9 cellular contexts compared by ENCODE assay signal in the genomic region with DNA sequence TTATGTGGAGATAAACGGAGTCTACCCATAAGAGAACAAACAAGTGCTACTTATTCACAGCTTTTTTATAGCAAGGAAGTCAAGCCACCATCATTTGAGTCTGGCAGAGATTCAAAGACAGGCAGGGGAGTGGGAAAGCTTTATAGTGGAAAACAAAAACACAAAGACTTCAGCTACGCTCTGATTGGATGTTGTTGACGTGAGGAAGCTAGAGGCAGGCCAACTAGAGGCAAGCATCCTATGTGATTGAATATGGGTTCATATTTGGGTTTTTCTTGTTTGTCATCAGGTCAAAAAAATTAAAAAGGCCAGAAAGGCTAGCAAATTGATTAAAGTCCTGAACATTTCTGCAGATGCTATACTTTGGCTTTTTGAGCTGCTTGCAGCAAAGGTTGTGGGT. TPM values are rescaled to one million over a fixed set of nuclear protein-coding genes. Genes with fewer than 3 reads are reported as not detected.
A peak's percentile ranks its signal among the peaks of the same experiment; 100 is the strongest.
DNase-seq lines count a peak whose midpoint lies in the region; ATAC-seq and TF ChIP-seq lines count a peak whose summit lies in the region.
"Had no signal": no experiment of that assay in that cellular context is flagged by ENCODE, and none has a peak within 500 bp of the region (broad histone marks: within the 10 kb centered on the region; RNA-seq: fewer than 3 reads in every experiment).

No MANE protein-coding gene starts in this region.

- H4K20me1 ChIP-seq in H9 (ENCODE audit: control insufficient read depth, insufficient read depth, insufficient read length) = no peaks in the 10 kb centered on the region

- H3K79me1 ChIP-seq in H9 (ENCODE audit: insufficient read depth, low read depth, low read length, poor library complexity, severe bottlenecking) = no peaks in the 10 kb centered on the region

- H3K4me3 ChIP-seq in ACC112 (ENCODE audit: low read depth, low read length) = peak overlapping the region; percentile 92

- CTCF ChIA-PET in T-cell (lab: Charles Lee) = no interaction called here

- H3K18ac ChIP-seq in H9 (ENCODE audit: insufficient read length, low read depth, low read length) = no peak overlapping the region

- H3K27ac Mint-ChIP-seq in H9 (no peak overlapping the region), T-cell (no peak overlapping the region)

- H3K56ac ChIP-seq in H9 (ENCODE audit: insufficient read length, low read depth, low read length) = no peak overlapping the region

- no peak overlapping the region for H4K91ac ChIP-seq in H9 (ENCODE audit: insufficient read length, low read depth, low read length)

- TF ChIP-seq CTCF in H9 (conservative IDR thresholded peaks at IDR 0.05) = no peak

- no peak for TF ChIP-seq POLR2A in GM18505 (IDR thresholded peaks at IDR 0.05; ENCODE audit: borderline replicate concordance, extremely low read depth, insufficient read depth, insufficient read length)

- whole genome bisulfite sequencing in H9 (ENCODE audit: extremely low coverage, insufficient read length, low lambda C conversion rate) = no CpG with 5 or more reads among the region's 3 CpGs

- ATAC-seq in T-cell (replicated peaks in 1 of 4) = no peak
- no peak for ATAC-seq in GM18873 (IDR thresholded peaks at IDR 0.05; ENCODE audit: low FRiP score, unreplicated experiment)
- ATAC-seq in GM18505 (IDR thresholded peaks at IDR 0.05; ENCODE audit: unreplicated experiment) = no peak

- no peak overlapping the region for H3K23ac ChIP-seq in H9 (ENCODE audit: insufficient read length, low read depth, low read length)

- H3K79me2 ChIP-seq in ACC112 (ENCODE audit: control insufficient read depth, insufficient read depth, low read length, unreplicated experiment) = peaks cover 18% of the 10 kb centered on the region
- H3K79me2 ChIP-seq in H9 (ENCODE audit: insufficient read depth, low read length) = no peaks in the 10 kb centered on the region

- no peak overlapping the region for H2BK12ac ChIP-seq in H9 (ENCODE audit: insufficient read length, low read depth, low read length)

- H4K8ac ChIP-seq in H9 (replicated peaks; ENCODE audit: insufficient read length, low read depth, low read length) = no peak overlapping the region

- H2BK15ac ChIP-seq in H9 (ENCODE audit: low read depth, low read length) = no peak overlapping the region

- H2BK20ac ChIP-seq in H9 (ENCODE audit: low read depth, low read length, poor library complexity, severe bottlenecking) = no peak overlapping the region

- no peak overlapping the region for H2BK5ac ChIP-seq in H9 (ENCODE audit: insufficient read length, low read length)

- H3K36me3 Mint-ChIP-seq in H9 (ENCODE audit: insufficient read depth in 1 of 3, low read depth in 3 of 3) (peaks cover 0 to 19% (median 11%) of the 10 kb centered on the region in 3 experiments; a peak in 5 of 7 replicates), T-cell (no peaks in the 10 kb centered on the region)

- H2AFZ ChIP-seq in ACC112 (ENCODE audit: low read length, unreplicated experiment) = peak overlapping the region; percentile 48
- peak overlapping the region; percentile 92 for H2AFZ ChIP-seq in H9 (ENCODE audit: low read length)

- H3K27me3 ChIP-seq in ACC112 (ENCODE audit: insufficient read depth, low read length) (no peaks in the 10 kb centered on the region), H9 (ENCODE audit: insufficient read depth, low read length) (no peaks in the 10 kb centered on the region)
- H3K27me3 ChIP-seq: esophagus squamous epithelium had no signal

- DNase-seq in H9 (no peak), T-cell (no peak), lung microvascular endothelial cell (ENCODE audit: low read depth in 2 of 2) (peak; percentile 1 to 17), KBM-7 (no peak), NCI-H82 (lab: John Stamatoyannopoulos, UW) (no peak)
- DNase-seq: esophagus squamous epithelium had no signal

- in situ Hi-C loops in KBM-7 (cut with MboI; ENCODE audit: low pct_unique_long_range_greater_than_20kb, low sequenced_read_pairs) = no loop called here

- H3K4me1 ChIP-seq in ACC112 (ENCODE audit: control insufficient read depth, insufficient read depth, low read length, unreplicated experiment) (no peaks in the 10 kb centered on the region), H9 (ENCODE audit: insufficient read depth, low read length) (no peaks in the 10 kb centered on the region)

- H3K9ac ChIP-seq in H9 (ENCODE audit: extremely low read depth, insufficient read length, low read length) = no peak overlapping the region

- no peak overlapping the region for H3K27ac ChIP-seq in ACC112 (ENCODE audit: low read depth, low read length)
- no peak overlapping the region for H3K27ac ChIP-seq in H9 (ENCODE audit: insufficient read length, low read depth, low read length)

- H3K9me3 Mint-ChIP-seq in H9 (peaks cover 8 to 49% of the 10 kb centered on the region in 2 experiments; a peak in 4 of 5 replicates), T-cell (no peaks in the 10 kb centered on the region)

- no peak overlapping the region for H2BK120ac ChIP-seq in H9 (ENCODE audit: low read depth, low read length, poor library complexity, severe bottlenecking)

- H3K14ac ChIP-seq in H9 (ENCODE audit: insufficient read depth, low read length) = no peak overlapping the region

- H3K36me3 ChIP-seq in ACC112 (ENCODE audit: insufficient read depth, low read length) = 0 out of 2 replicates have a peak, but pooled peaks cover 3% of the 10 kb centered on the region
- H3K36me3 ChIP-seq: esophagus squamous epithelium had no signal

- no peak overlapping the region for H3K4me2 ChIP-seq in H9 (ENCODE audit: insufficient read depth, insufficient read length, low read length)

- no peaks in the 10 kb centered on the region for H3K9me3 ChIP-seq in H9 (ENCODE audit: control insufficient read depth, low read depth, low read length)

- POLR2A ChIA-PET in T-cell (lab: Charles Lee) = interaction anchor here in 1 of 2 donors (1.2 kb wide), 1 partner anchor 101 kb away, joined by 5 read pairs; no protein-coding TSS in a partner anchor

- peaks cover 0 to 9% of the 10 kb centered on the region in 2 experiments; a peak in 2 of 4 replicates for H3K4me1 Mint-ChIP-seq in H9
- H3K4me1 Mint-ChIP-seq in T-cell = peaks cover 8 to 14% (median 13%) of the 10 kb centered on the region in 3 donors

- H3K4me3 Mint-ChIP-seq in H9 (peak overlapping the region; percentile 89 to 93; a peak in 4 of 5 replicates), T-cell (peak overlapping the region in 2 of 3 donors; percentile 49 to 83)

- no peak overlapping the region for H2AK5ac ChIP-seq in H9 (ENCODE audit: insufficient read length, low read length)

- H3K27me3 Mint-ChIP-seq in H9 (ENCODE audit: low read depth) = peaks cover 9% of the 10 kb centered on the region
- H3K27me3 Mint-ChIP-seq in T-cell = peaks cover 7 to 27% of the 10 kb centered on the region in 2 donors

- no peak overlapping the region for H4K5ac ChIP-seq in H9 (ENCODE audit: insufficient read length, low read depth, low read length)

- no peak overlapping the region for H3T11ph ChIP-seq in H9 (ENCODE audit: low read length)

- no peak overlapping the region for H3K4ac ChIP-seq in H9 (ENCODE audit: low read depth, low read length)

- no peaks in the 10 kb centered on the region for H3K23me2 ChIP-seq in H9 (ENCODE audit: insufficient read length, low read depth, low read length, poor library complexity, severe bottlenecking)

RNA-seq across cellular contexts. Expression of gene TCEAL4, which starts 0.7 kb away (rescaled TPM):
- total RNA-seq in H9 (2021) (49.9 and 53.0 TPM in 2 replicates), T-cell (10 to 100 TPM in 2 of 5 donors, 1 to 10 TPM in 3; 9.4 to 12.4 (median 9.4) TPM), lung microvascular endothelial cell (28.1 and 36.9 TPM in 2 replicates)

RNA-seq across cellular contexts. Expression of gene TCEAL3, which starts 23.2 kb away (rescaled TPM):
- total RNA-seq in H9 (2021) = 10.3 and 11.1 TPM in 2 replicates
- total RNA-seq in T-cell = 1 to 10 TPM; 4.3 to 6.8 (median 5.8) TPM
- total RNA-seq in lung microvascular endothelial cell = 5.7 and 6.9 TPM in 2 replicates

RNA-seq across cellular contexts. Expression of gene TCEAL1, which starts 44.2 kb away (rescaled TPM):
- total RNA-seq in H9 (2021) = 3.0 and 4.1 TPM in 2 replicates
- total RNA-seq in T-cell = 10 to 100 TPM in 1 of 5 donors, 1 to 10 TPM in 4; 5.0 to 10.0 (median 7.7) TPM
- 18.5 and 21.8 TPM in 2 replicates for total RNA-seq in lung microvascular endothelial cell

Comparison
In these comparisons a context has a peak if more than half of its experiments do, and no peak if none do; other contexts are left out.
1. DNase-seq: peak in lung microvascular endothelial cell (2 of 2); none in H9 (single experiment), T-cell (0 of 34), KBM-7 (single experiment) and NCI-H82 (single experiment).